Comparison of ENCODE assay signal across 18 cellular contexts in the genomic region with DNA sequence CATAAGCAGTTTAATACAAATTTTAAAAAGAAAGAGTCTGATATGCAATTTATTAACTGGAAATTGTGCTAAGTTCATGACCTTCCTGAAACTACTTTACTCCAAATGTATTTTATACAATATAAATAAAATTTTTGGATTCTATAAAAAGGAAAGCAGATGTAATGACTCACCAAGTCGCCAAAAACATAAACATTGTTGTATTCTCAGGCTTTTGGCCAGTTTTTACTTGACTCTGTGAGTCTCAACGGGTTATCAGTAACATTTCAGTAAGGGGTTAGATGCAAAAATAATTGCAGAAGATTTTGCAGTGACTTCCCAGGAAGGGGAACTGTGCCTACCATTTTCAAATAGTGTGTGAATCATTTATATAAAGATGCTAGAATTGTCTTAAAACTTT.
A peak's percentile ranks its signal among the peaks of the same experiment; 100 is the strongest.
DNase-seq lines count a peak whose midpoint lies in the region; ATAC-seq and TF ChIP-seq lines count a peak whose summit lies in the region.
"Had no signal": no experiment of that assay in that cellular context is flagged by ENCODE, and none has a peak within 500 bp of the region (broad histone marks: within the 10 kb centered on the region; RNA-seq: fewer than 3 reads in every experiment).

No MANE protein-coding gene starts in this region.

- no peaks in the 10 kb centered on the region for H3K79me2 ChIP-seq in fibroblast of lung (ENCODE audit: control insufficient read depth, insufficient read depth, low read length)

- no peaks in the 10 kb centered on the region for H3K27me3 ChIP-seq in fibroblast of lung (ENCODE audit: control insufficient read depth, insufficient read depth, low read length)
- H3K27me3 ChIP-seq: SJCRH30 had no signal

- H3K27me3 Mint-ChIP-seq in mesothelial cell of epicardium (ENCODE audit: low read depth): peaks cover 20% of the 10 kb centered on the region

- H3K4me1 Mint-ChIP-seq in mesothelial cell of epicardium: peaks cover 26% of the 10 kb centered on the region
- H3K4me1 Mint-ChIP-seq: CD14-positive monocyte had no signal

- H3K4me2 ChIP-seq in fibroblast of lung (ENCODE audit: extremely low read depth, insufficient read depth, low read length): no peak overlapping the region
- H3K4me2 ChIP-seq: PC-9 had no signal

- H3K27ac ChIP-seq in fibroblast of lung (ENCODE audit: insufficient read depth, low read length): no peak overlapping the region
- H3K27ac ChIP-seq: PC-9, SJCRH30 had no signal

- no peaks in the 10 kb centered on the region for H3K36me3 Mint-ChIP-seq in mesothelial cell of epicardium
- H3K36me3 Mint-ChIP-seq: CD14-positive monocyte had no signal

- in situ Hi-C loops in astrocyte of the spinal cord (cut with HindIII; ENCODE audit: low sequenced_read_pairs): no loop called here

- no peaks in the 10 kb centered on the region for H3K9me3 ChIP-seq in fibroblast of lung (ENCODE audit: control insufficient read depth, insufficient read depth, low read depth, low read length)
- H3K9me3 ChIP-seq: SJCRH30 had no signal

- H3K4me3 ChIP-seq in astrocyte of the spinal cord (ENCODE audit: low read depth, low read length): no peak overlapping the region
- H3K4me3 ChIP-seq in fibroblast of lung (replicated peaks in 1 of 4; ENCODE audit: control extremely low read depth in 1 of 4, insufficient read depth in 1 of 4, low read depth in 3 of 4, low read length in 4 of 4): no peak overlapping the region
- H3K4me3 ChIP-seq: PC-9, SJCRH30 had no signal

- no peak overlapping the region for H3K9ac ChIP-seq in fibroblast of lung (ENCODE audit: insufficient read depth, low read length)

- H3K4me1 ChIP-seq in fibroblast of lung (ENCODE audit: control insufficient read depth, extremely low read depth, insufficient read depth, low read length): no peaks in the 10 kb centered on the region

- no peak for ATAC-seq in HG02938 (IDR thresholded peaks at IDR 0.05; ENCODE audit: unreplicated experiment)
- ATAC-seq: HCT116 had no signal

- no peaks in the 10 kb centered on the region for H3K36me3 ChIP-seq in fibroblast of lung (ENCODE audit: control insufficient read depth, insufficient read depth, low read length)
- H3K36me3 ChIP-seq: SJCRH30 had no signal

- H2AFZ ChIP-seq in fibroblast of lung (ENCODE audit: low read length): no peak overlapping the region
- H2AFZ ChIP-seq: PC-9 had no signal

- no peaks in the 10 kb centered on the region for H4K20me1 ChIP-seq in fibroblast of lung (ENCODE audit: control insufficient read depth, extremely low read depth, insufficient read depth, low read length)

- H3K4me3 Mint-ChIP-seq in mesothelial cell of epicardium: no peak overlapping the region
- H3K4me3 Mint-ChIP-seq: CD14-positive monocyte had no signal

- TF ChIP-seq CTCF in astrocyte of the spinal cord (IDR thresholded peaks at IDR 0.05; ENCODE audit: low read depth, low read length) (no peak), fibroblast of lung (conservative IDR thresholded peaks at IDR 0.05 in 1 of 2, IDR thresholded peaks at IDR 0.05 in 1 of 2; ENCODE audit: low read depth in 1 of 2, low read length in 2 of 2) (no peak), mesothelial cell of epicardium (IDR thresholded peaks at IDR 0.05; ENCODE audit: unreplicated experiment) (no peak)

- peak overlapping the region; percentile 19 for H3K27ac Mint-ChIP-seq in mesothelial cell of epicardium
- H3K27ac Mint-ChIP-seq: CD14-positive monocyte had no signal

- peak; percentile 8 for DNase-seq in COLO829 (ENCODE audit: low spot score)
- peak; percentile 26 for DNase-seq in astrocyte of the spinal cord (ENCODE audit: low read depth, low spot score)
- peak; percentile 11 to 77 for DNase-seq in fibroblast of lung (ENCODE audit: low read depth in 2 of 2)
- DNase-seq in mesothelial cell of epicardium (ENCODE audit: low spot score in 2 of 2, unreplicated experiment in 2 of 2): no peak
- DNase-seq in NCI-H226: no peak
- no peak for DNase-seq in NCI-H1436 treated with DMSO at 0.1 percent for 48 hours (lab: John Stamatoyannopoulos, UW)
- DNase-seq in midbrain (lab: John Stamatoyannopoulos, UW): no peak
- DNase-seq: AML-193, COR-L47, NCI-H1417 treated with DMSO at 0.1 percent for 48 hours, NCI-H2029, NCI-H2171 treated with DMSO at 0.1 percent for 48 hours, NCI-H82, PC-9, SJCRH30 had no signal

- no peaks in the 10 kb centered on the region for H3K9me3 Mint-ChIP-seq in mesothelial cell of epicardium

Comparison
In these comparisons a context has a peak if more than half of its experiments do, and no peak if none do; other contexts are left out.
1. DNase-seq: peak in COLO829 (single experiment), astrocyte of the spinal cord (single experiment) and fibroblast of lung (2 of 2); none in mesothelial cell of epicardium (0 of 2), NCI-H226 (single experiment), NCI-H1436 treated with DMSO at 0.1 percent for 48 hours (single experiment) and midbrain (single experiment).